ENCODE assay signal across 1 cellular context in the genomic region with DNA sequence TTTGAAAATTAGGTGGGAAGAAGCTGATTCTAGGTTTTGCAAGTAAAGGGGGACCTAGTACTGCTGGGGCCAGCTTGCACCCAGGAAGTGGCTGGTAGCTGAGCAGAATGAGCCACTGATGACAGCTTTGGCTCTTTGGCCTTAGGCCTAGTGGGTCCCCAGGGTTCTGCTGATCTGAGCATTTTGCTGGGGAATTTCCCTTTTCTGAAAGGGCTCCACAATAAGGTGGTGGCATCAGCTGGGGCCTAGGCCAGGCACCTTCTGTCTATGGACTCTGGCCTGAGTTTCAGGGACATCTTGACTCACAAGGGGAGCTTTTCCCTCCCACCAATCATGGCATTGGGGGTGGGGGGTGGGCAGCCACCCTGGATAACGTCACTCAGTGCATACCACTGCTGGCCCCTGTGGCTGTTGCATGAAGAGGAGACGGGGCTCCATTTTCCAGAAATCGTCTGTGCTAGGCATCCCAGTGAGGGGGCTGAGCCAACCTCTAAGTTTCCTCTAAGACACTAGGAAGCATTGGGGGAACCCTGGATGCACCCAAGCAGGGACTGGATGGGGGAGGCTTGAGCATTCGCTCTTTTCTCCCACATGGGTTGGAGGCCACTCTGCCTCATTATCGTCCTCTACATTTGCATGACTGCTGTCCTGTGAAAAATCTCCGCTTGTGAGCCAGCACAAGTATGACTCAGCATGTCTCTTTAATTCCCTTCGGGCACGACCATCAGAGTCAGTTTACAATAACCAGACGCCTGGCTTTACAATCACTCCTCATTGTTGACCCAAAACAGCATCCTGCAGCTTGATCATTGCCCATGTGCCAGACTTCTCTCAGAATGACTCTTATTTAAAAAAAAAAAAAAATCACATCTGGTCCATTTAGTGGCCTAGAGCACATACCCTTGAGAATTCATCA.
TF ChIP-seq lines count a peak whose summit lies in the region.

No MANE protein-coding gene starts in this region.

TF ChIP-seq in SK-N-SH, 30 proteins besides CTCF, POLR2A, EP300 and RAD21 (continued from another document):
- TF ChIP-seq, protein P1, sequence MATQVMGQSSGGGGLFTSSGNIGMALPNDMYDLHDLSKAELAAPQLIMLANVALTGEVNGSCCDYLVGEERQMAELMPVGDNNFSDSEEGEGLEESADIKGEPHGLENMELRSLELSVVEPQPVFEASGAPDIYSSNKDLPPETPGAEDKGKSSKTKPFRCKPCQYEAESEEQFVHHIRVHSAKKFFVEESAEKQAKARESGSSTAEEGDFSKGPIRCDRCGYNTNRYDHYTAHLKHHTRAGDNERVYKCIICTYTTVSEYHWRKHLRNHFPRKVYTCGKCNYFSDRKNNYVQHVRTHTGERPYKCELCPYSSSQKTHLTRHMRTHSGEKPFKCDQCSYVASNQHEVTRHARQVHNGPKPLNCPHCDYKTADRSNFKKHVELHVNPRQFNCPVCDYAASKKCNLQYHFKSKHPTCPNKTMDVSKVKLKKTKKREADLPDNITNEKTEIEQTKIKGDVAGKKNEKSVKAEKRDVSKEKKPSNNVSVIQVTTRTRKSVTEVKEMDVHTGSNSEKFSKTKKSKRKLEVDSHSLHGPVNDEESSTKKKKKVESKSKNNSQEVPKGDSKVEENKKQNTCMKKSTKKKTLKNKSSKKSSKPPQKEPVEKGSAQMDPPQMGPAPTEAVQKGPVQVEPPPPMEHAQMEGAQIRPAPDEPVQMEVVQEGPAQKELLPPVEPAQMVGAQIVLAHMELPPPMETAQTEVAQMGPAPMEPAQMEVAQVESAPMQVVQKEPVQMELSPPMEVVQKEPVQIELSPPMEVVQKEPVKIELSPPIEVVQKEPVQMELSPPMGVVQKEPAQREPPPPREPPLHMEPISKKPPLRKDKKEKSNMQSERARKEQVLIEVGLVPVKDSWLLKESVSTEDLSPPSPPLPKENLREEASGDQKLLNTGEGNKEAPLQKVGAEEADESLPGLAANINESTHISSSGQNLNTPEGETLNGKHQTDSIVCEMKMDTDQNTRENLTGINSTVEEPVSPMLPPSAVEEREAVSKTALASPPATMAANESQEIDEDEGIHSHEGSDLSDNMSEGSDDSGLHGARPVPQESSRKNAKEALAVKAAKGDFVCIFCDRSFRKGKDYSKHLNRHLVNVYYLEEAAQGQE (IDR thresholded peaks at IDR 0.05; ENCODE audit: low read depth, low read length): no peak
- TF ChIP-seq TEAD4 (IDR thresholded peaks at IDR 0.05; ENCODE audit: borderline replicate concordance, insufficient read depth): no peak; the same call in 1 of the 2 replicates
- TF ChIP-seq SMC3 (IDR thresholded peaks at IDR 0.05; ENCODE audit: low read depth, low read length): no peak
- TF ChIP-seq, protein P2, sequence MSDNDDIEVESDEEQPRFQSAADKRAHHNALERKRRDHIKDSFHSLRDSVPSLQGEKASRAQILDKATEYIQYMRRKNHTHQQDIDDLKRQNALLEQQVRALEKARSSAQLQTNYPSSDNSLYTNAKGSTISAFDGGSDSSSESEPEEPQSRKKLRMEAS (IDR thresholded peaks at IDR 0.05; ENCODE audit: low read depth): peak; percentile 78
- no peak for TF ChIP-seq GATA2 (CRISPR knock-in tag; IDR thresholded peaks at IDR 0.05)
- TF ChIP-seq RCOR1 (IDR thresholded peaks at IDR 0.05; ENCODE audit: low read length): peak; percentile 45; the same call in 1 of the 2 replicates
- TF ChIP-seq RXRA (IDR thresholded peaks at IDR 0.05; ENCODE audit: borderline replicate concordance, low read depth): peak; percentile 24; the same call in 1 of the 2 replicates
- peak; percentile 66 for TF ChIP-seq JUND (IDR thresholded peaks at IDR 0.05)
- no peak for TF ChIP-seq GABPA (IDR thresholded peaks at IDR 0.05; ENCODE audit: low read depth)
- TF ChIP-seq, protein P3, sequence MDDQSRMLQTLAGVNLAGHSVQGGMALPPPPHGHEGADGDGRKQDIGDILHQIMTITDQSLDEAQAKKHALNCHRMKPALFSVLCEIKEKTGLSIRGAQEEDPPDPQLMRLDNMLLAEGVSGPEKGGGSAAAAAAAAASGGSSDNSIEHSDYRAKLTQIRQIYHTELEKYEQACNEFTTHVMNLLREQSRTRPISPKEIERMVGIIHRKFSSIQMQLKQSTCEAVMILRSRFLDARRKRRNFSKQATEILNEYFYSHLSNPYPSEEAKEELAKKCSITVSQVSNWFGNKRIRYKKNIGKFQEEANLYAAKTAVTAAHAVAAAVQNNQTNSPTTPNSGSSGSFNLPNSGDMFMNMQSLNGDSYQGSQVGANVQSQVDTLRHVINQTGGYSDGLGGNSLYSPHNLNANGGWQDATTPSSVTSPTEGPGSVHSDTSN (IDR thresholded peaks at IDR 0.05): peak; percentile 91
- peak; percentile 54 for TF ChIP-seq CHD2 (IDR thresholded peaks at IDR 0.05; ENCODE audit: low read length, partially characterized antibody)
- peak; percentile 74 for TF ChIP-seq FOXJ3 (CRISPR knock-in tag; IDR thresholded peaks at IDR 0.05)
- no peak for TF ChIP-seq ELF1 (IDR thresholded peaks at IDR 0.05)
